In genomic region chr6:151962246-151962846, GRCh38 we compare ENCODE assay signal across 11 cellular contexts.
A peak's percentile ranks its signal among the peaks of the same experiment; 100 is the strongest.
DNase-seq lines count a peak whose midpoint lies in the region.
"Had no signal": no experiment of that assay in that cellular context is flagged by ENCODE, and none has a peak within 500 bp of the region (broad histone marks: within the 10 kb centered on the region; RNA-seq: fewer than 3 reads in every experiment).

No MANE protein-coding gene starts in this region.

- peak; percentile 18 for DNase-seq in stimulated activated CD4-positive, alpha-beta T cell treated with anti-CD3 and anti-CD28 coated beads, Interleukin-15, amount 100 ng/mL, for 24 hours
- no peak for DNase-seq in stimulated activated CD4-positive, alpha-beta T cell treated with anti-CD3 and anti-CD28 coated beads, Interleukin-4, amount 100 ng/mL, for 1 hour
- peak; percentile 85 for DNase-seq in fibroblast of peridontal ligament (ENCODE audit: extremely low read depth)
- DNase-seq in effector CD4-positive, alpha-beta T cell = no peak
- no peak for DNase-seq in stimulated activated naive CD4-positive, alpha-beta T cell (lab: John Stamatoyannopoulos, UW)
- DNase-seq in NCI-H526 treated with DMSO at 0.1 percent for 48 hours (lab: John Stamatoyannopoulos, UW) = no peak
- DNase-seq in COR-L47 (lab: John Stamatoyannopoulos, UW) = no peak
- DNase-seq: aorta, C1 segment of cervical spinal cord, SHP77 had no signal

- peak overlapping the region; percentile 0 for H3K4me3 Mint-ChIP-seq in T-helper 1 cell treated with Interleukin-12 subunit alpha and Interleukin-12 subunit beta and Interleukin-4 antibody, amounts not matched to agents 30 μg/mL and 1 μg/mL, for 36 hours

- peaks cover 2% of the 10 kb centered on the region for H3K36me3 Mint-ChIP-seq in T-helper 1 cell treated with Interleukin-12 subunit alpha and Interleukin-12 subunit beta and Interleukin-4 antibody, amounts not matched to agents 30 μg/mL and 1 μg/mL, for 36 hours (ENCODE audit: low read depth)

- H3K27me3 Mint-ChIP-seq in T-helper 1 cell treated with Interleukin-12 subunit alpha and Interleukin-12 subunit beta and Interleukin-4 antibody, amounts not matched to agents 30 μg/mL and 1 μg/mL, for 36 hours (ENCODE audit: low read depth) = peaks cover 60% of the 10 kb centered on the region

- H3K9me3 Mint-ChIP-seq in T-helper 1 cell treated with Interleukin-12 subunit alpha and Interleukin-12 subunit beta and Interleukin-4 antibody, amounts not matched to agents 30 μg/mL and 1 μg/mL, for 36 hours = peaks cover 14% of the 10 kb centered on the region

- H3K4me1 Mint-ChIP-seq in T-helper 1 cell treated with Interleukin-12 subunit alpha and Interleukin-12 subunit beta and Interleukin-4 antibody, amounts not matched to agents 30 μg/mL and 1 μg/mL, for 36 hours (ENCODE audit: low read depth) = peaks cover 10% of the 10 kb centered on the region

- H3K27ac Mint-ChIP-seq in T-helper 1 cell treated with Interleukin-12 subunit alpha and Interleukin-12 subunit beta and Interleukin-4 antibody, amounts not matched to agents 30 μg/mL and 1 μg/mL, for 36 hours = peak overlapping the region; percentile 28

Comparison
In these comparisons a context has a peak if more than half of its experiments do, and no peak if none do; other contexts are left out.
1. DNase-seq: peak in stimulated activated CD4-positive, alpha-beta T cell treated with anti-CD3 and anti-CD28 coated beads, Interleukin-15, amount 100 ng/mL, for 24 hours (single experiment) and fibroblast of peridontal ligament (single experiment); none in stimulated activated CD4-positive, alpha-beta T cell treated with anti-CD3 and anti-CD28 coated beads, Interleukin-4, amount 100 ng/mL, for 1 hour (single experiment), effector CD4-positive, alpha-beta T cell (single experiment), stimulated activated naive CD4-positive, alpha-beta T cell (0 of 6), NCI-H526 treated with DMSO at 0.1 percent for 48 hours (single experiment) and COR-L47 (single experiment).